10 cellular contexts compared by ENCODE assay signal in genomic region chr18:7319161-7319560, GRCh38.
"Had no signal": no experiment of that assay in that cellular context is flagged by ENCODE, and none has a peak within 500 bp of the region (broad histone marks: within the 10 kb centered on the region; RNA-seq: fewer than 3 reads in every experiment).

No MANE protein-coding gene starts in this region.

- H3K9ac ChIP-seq: GM23248 had no signal

- H2AFZ ChIP-seq: GM23248 had no signal

- H3K4me3 Mint-ChIP-seq: HFFc6 had no signal

- DNase-seq: GM23248, H7, HFFc6, IMR-90, KG1 had no signal

- H3K27ac ChIP-seq: GM23248, HL-60 had no signal

- H3K36me3 ChIP-seq: HAP-1 had no signal

- H3K27ac Mint-ChIP-seq: HFFc6 had no signal

- H3K4me3 ChIP-seq: GM23248, HAP-1, K562 had no signal

- ATAC-seq: HCT116, HepG2, K562 had no signal

- H3K4me1 ChIP-seq: HAP-1 had no signal

- FAIRE-seq: HepG2, K562 had no signal
